1 cellular context compared by ENCODE assay signal in the genomic region with DNA sequence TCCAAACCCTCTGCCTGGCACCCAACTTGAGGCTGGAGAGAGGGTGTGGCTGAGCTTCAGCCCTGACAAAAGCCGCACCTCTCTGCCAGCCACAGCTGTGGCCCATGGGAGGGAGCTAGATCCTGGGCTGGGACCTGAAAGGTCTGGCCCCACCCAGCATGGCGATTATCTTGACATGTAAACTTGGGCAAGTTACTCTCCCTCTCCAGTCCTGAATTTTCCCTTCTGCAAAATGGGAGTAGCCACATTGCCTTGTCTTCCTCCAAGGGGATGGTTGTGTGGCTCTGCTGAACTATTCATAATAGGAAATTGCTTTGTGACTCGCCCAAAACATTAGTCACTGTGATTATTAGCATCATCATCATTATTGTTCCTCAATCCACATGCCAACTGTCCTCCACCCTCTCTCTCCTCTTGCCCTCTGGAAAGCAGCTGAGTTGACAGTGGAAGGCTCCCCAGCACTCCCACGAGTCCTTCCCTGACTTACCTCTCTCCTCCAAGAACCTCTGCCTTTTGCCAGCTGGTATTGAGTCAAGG.
TF ChIP-seq lines count a peak whose summit lies in the region.

No MANE protein-coding gene starts in this region.

TF ChIP-seq in HCT116, 20 proteins besides CTCF, POLR2A, EP300 and RAD21:
- TF ChIP-seq YY1 (IDR thresholded peaks at IDR 0.05; ENCODE audit: extremely low read depth, insufficient replicate concordance, low read depth, low read length) (no peak), EZH2phosphoT487 (IDR thresholded peaks at IDR 0.05; ENCODE audit: borderline replicate concordance) (no peak), ELF1 (IDR thresholded peaks at IDR 0.05; ENCODE audit: borderline replicate concordance, low read depth) (no peak), ZNF274 (IDR thresholded peaks at IDR 0.05; ENCODE audit: low read depth, low read length) (no peak), SP1 (IDR thresholded peaks at IDR 0.05; ENCODE audit: low read depth) (no peak), TCF7L2 (IDR thresholded peaks at IDR 0.05; ENCODE audit: borderline replicate concordance, extremely low read depth, insufficient read depth, insufficient read length) (no peak), FOSL1 (IDR thresholded peaks at IDR 0.05; ENCODE audit: low read depth) (no peak), ZFX (IDR thresholded peaks at IDR 0.05) (no peak), EGR1 (IDR thresholded peaks at IDR 0.05; ENCODE audit: low read depth) (no peak), SIN3A (IDR thresholded peaks at IDR 0.05; ENCODE audit: low read depth) (no peak), EZH2 (IDR thresholded peaks at IDR 0.05) (no peak), CEBPB (IDR thresholded peaks at IDR 0.05; ENCODE audit: low read depth) (no peak), CBX3 (IDR thresholded peaks at IDR 0.05; ENCODE audit: low read depth) (no peak)
- TF ChIP-seq, protein P1, sequence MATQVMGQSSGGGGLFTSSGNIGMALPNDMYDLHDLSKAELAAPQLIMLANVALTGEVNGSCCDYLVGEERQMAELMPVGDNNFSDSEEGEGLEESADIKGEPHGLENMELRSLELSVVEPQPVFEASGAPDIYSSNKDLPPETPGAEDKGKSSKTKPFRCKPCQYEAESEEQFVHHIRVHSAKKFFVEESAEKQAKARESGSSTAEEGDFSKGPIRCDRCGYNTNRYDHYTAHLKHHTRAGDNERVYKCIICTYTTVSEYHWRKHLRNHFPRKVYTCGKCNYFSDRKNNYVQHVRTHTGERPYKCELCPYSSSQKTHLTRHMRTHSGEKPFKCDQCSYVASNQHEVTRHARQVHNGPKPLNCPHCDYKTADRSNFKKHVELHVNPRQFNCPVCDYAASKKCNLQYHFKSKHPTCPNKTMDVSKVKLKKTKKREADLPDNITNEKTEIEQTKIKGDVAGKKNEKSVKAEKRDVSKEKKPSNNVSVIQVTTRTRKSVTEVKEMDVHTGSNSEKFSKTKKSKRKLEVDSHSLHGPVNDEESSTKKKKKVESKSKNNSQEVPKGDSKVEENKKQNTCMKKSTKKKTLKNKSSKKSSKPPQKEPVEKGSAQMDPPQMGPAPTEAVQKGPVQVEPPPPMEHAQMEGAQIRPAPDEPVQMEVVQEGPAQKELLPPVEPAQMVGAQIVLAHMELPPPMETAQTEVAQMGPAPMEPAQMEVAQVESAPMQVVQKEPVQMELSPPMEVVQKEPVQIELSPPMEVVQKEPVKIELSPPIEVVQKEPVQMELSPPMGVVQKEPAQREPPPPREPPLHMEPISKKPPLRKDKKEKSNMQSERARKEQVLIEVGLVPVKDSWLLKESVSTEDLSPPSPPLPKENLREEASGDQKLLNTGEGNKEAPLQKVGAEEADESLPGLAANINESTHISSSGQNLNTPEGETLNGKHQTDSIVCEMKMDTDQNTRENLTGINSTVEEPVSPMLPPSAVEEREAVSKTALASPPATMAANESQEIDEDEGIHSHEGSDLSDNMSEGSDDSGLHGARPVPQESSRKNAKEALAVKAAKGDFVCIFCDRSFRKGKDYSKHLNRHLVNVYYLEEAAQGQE (IDR thresholded peaks at IDR 0.05; ENCODE audit: low read depth): no peak
- TF ChIP-seq, protein P2, sequence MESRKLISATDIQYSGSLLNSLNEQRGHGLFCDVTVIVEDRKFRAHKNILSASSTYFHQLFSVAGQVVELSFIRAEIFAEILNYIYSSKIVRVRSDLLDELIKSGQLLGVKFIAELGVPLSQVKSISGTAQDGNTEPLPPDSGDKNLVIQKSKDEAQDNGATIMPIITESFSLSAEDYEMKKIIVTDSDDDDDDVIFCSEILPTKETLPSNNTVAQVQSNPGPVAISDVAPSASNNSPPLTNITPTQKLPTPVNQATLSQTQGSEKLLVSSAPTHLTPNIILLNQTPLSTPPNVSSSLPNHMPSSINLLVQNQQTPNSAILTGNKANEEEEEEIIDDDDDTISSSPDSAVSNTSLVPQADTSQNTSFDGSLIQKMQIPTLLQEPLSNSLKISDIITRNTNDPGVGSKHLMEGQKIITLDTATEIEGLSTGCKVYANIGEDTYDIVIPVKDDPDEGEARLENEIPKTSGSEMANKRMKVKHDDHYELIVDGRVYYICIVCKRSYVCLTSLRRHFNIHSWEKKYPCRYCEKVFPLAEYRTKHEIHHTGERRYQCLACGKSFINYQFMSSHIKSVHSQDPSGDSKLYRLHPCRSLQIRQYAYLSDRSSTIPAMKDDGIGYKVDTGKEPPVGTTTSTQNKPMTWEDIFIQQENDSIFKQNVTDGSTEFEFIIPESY (IDR thresholded peaks at IDR 0.05; ENCODE audit: extremely low read depth, insufficient replicate concordance, low read length): no peak
